ENCODE assay signal across 9 cellular contexts in the genomic region with DNA sequence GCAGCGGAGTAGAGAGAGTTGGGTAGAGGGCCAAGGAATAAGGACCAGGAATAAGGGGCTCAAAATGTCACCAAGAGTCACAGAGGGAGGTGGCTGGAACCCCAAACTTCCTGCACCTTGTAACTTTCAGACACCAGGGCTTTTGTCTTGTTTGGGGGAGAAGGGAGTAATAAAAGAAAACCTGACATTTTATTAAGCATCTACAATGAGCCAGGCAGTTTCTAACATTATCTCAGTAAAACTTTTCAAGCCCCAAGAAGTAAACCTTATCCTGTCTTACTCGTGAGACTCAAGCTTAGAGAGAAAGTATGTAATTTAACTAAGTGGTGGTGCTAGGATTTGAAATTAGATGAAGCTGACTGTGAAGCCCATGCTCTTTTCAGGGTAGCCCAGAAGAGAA. TPM values are rescaled to one million over a fixed set of nuclear protein-coding genes. Genes with fewer than 3 reads are reported as not detected.
DNase-seq lines count a peak whose midpoint lies in the region; ATAC-seq and TF ChIP-seq lines count a peak whose summit lies in the region.
"Had no signal": no experiment of that assay in that cellular context is flagged by ENCODE, and none has a peak within 500 bp of the region (broad histone marks: within the 10 kb centered on the region; RNA-seq: fewer than 3 reads in every experiment).

No MANE protein-coding gene starts in this region.

- peaks cover 56% of the 10 kb centered on the region for H3K4me1 Mint-ChIP-seq in CD4-positive, alpha-beta T cell (ENCODE audit: low read depth)
- H3K4me1 Mint-ChIP-seq in neural progenitor cell = peaks cover 35% of the 10 kb centered on the region

- CTCF ChIA-PET in CD4-positive, alpha-beta T cell (lab: Charles Lee) = interaction anchor here (1.4 kb wide), 1 partner anchor 27 kb away, joined by 4 read pairs; no protein-coding TSS in a partner anchor
- CTCF ChIA-PET in OCI-LY7 (lab: Charles Lee; ENCODE audit: unreplicated experiment) = interaction anchor here (0.5 kb wide), 1 partner anchor 73 kb away, joined by 5 read pairs; no protein-coding TSS in a partner anchor

- H3K36me3 Mint-ChIP-seq in CD4-positive, alpha-beta T cell (ENCODE audit: low read depth) = peaks cover 56% of the 10 kb centered on the region
- peaks cover 17% of the 10 kb centered on the region for H3K36me3 Mint-ChIP-seq in neural progenitor cell

- 0 out of 2 replicates have a peak, but pooled peaks cover 4% of the 10 kb centered on the region for H4K20me1 ChIP-seq in OCI-LY7 (ENCODE audit: insufficient read depth, low read length)
- H4K20me1 ChIP-seq in neural progenitor cell (ENCODE audit: low read depth) = peaks cover 18% of the 10 kb centered on the region

- no peak for ATAC-seq in CD4-positive, alpha-beta T cell (ENCODE audit: poor library complexity)
- ATAC-seq in esophagus mucosa = no peak
- no peak for ATAC-seq in GM21423 (IDR thresholded peaks at IDR 0.05; ENCODE audit: unreplicated experiment)
- no peak for ATAC-seq in GM19463 (IDR thresholded peaks at IDR 0.05; ENCODE audit: unreplicated experiment)

- peaks cover 36% of the 10 kb centered on the region for H3F3A ChIP-seq in neural progenitor cell (ENCODE audit: low read depth)

- no peak overlapping the region for H3K9ac ChIP-seq in endocrine pancreas (ENCODE audit: control insufficient read depth, insufficient read depth, low read length)
- H3K9ac ChIP-seq in neural progenitor cell = no peak overlapping the region

- peaks cover 22% of the 10 kb centered on the region; the same call in 1 of the 2 replicates for H3K79me2 ChIP-seq in OCI-LY7 (ENCODE audit: insufficient read depth, low read depth, low read length)
- H3K79me2 ChIP-seq in neural progenitor cell (ENCODE audit: low read depth) = peaks cover 35% of the 10 kb centered on the region

- H3K9me3 ChIP-seq in CD4-positive, alpha-beta T cell (ENCODE audit: control insufficient read depth, low read length) = no peaks in the 10 kb centered on the region
- H3K9me3 ChIP-seq in OCI-LY7 (ENCODE audit: low read length) = no peaks in the 10 kb centered on the region
- no peaks in the 10 kb centered on the region for H3K9me3 ChIP-seq in endocrine pancreas (ENCODE audit: control insufficient read depth, low read length)
- no peaks in the 10 kb centered on the region for H3K9me3 ChIP-seq in neural progenitor cell (ENCODE audit: low read depth)

- no peaks in the 10 kb centered on the region for H3K9me2 ChIP-seq in OCI-LY7 (ENCODE audit: insufficient read depth, low read length)

- DNase-seq in CD4-positive, alpha-beta T cell = no peak
- DNase-seq in OCI-LY7 (ENCODE audit: low spot score) (no peak), neural progenitor cell (ENCODE audit: low spot score) (no peak), superior temporal gyrus (ENCODE audit: extremely low spot score) (no peak)
- DNase-seq: activated CD8-positive, alpha-beta memory T cell treated with anti-CD3 and anti-CD28 coated beads, Interleukin-2, amount 50 U/mL, for 4 hours had no signal

- H3K27ac Mint-ChIP-seq in CD4-positive, alpha-beta T cell = peak overlapping the region; percentile 85
- no peak overlapping the region for H3K27ac Mint-ChIP-seq in neural progenitor cell

- no peak overlapping the region for H3K27ac ChIP-seq in CD4-positive, alpha-beta T cell (ENCODE audit: low read depth, low read length)
- H3K27ac ChIP-seq in OCI-LY7 (ENCODE audit: low read depth, low read length, poor library complexity, severe bottlenecking) = peak overlapping the region; percentile 5
- no peak overlapping the region for H3K27ac ChIP-seq in neural progenitor cell

- H2AFZ ChIP-seq in OCI-LY7 (ENCODE audit: low read length) (no peak overlapping the region), neural progenitor cell (replicated peaks) (no peak overlapping the region)

- no peak for TF ChIP-seq CTCF in CD4-positive, alpha-beta T cell (IDR thresholded peaks at IDR 0.05)
- TF ChIP-seq CTCF in OCI-LY7 (conservative IDR thresholded peaks at IDR 0.05; ENCODE audit: low read length) (no peak), neural progenitor cell (IDR thresholded peaks at IDR 0.05) (no peak)

- H3K36me3 ChIP-seq in OCI-LY7 (ENCODE audit: insufficient read depth, low read length) (peaks cover 26% of the 10 kb centered on the region), endocrine pancreas (ENCODE audit: control insufficient read depth, insufficient read depth, low read length) (no peaks in the 10 kb centered on the region), neural progenitor cell (peaks cover 10% of the 10 kb centered on the region)

- no TSS peak for BruUV-seq in OCI-LY7 (replicated peaks; lab: Mats Ljungman, UMichigan)

- peak overlapping the region; percentile 90 for H3K4me3 Mint-ChIP-seq in CD4-positive, alpha-beta T cell
- peak overlapping the region; percentile 83 for H3K4me3 Mint-ChIP-seq in neural progenitor cell

- intact Hi-C loops in CD4-positive, alpha-beta T cell (cut with DNase I, micrococcal nuclease) = loop anchor here (5.0 to 10.0 kb wide), 11 partner anchors 177 to 1880 kb away; a partner anchor contains a TSS
- intact Hi-C loops in OCI-LY7 (cut with micrococcal nuclease; ENCODE audit: unreplicated experiment) = loop anchor here (5.0 to 10.0 kb wide), 2 partner anchors 173 to 180 kb away; a partner anchor contains a TSS

- peak overlapping the region; percentile 91 for H3K4me2 ChIP-seq in OCI-LY7 (ENCODE audit: low read length)
- peak overlapping the region; percentile 95 for H3K4me2 ChIP-seq in neural progenitor cell

- H3K27me3 Mint-ChIP-seq in CD4-positive, alpha-beta T cell = no peaks in the 10 kb centered on the region
- peaks cover 13% of the 10 kb centered on the region for H3K27me3 Mint-ChIP-seq in neural progenitor cell (ENCODE audit: insufficient read depth, low read depth)

- no peaks in the 10 kb centered on the region for H3K9me3 Mint-ChIP-seq in CD4-positive, alpha-beta T cell
- no peaks in the 10 kb centered on the region for H3K9me3 Mint-ChIP-seq in neural progenitor cell

- H3K4me1 ChIP-seq in OCI-LY7 (ENCODE audit: insufficient read depth, low read length, poor library complexity, severe bottlenecking) = peaks cover 54% of the 10 kb centered on the region
- H3K4me1 ChIP-seq in endocrine pancreas (ENCODE audit: control insufficient read depth, insufficient read depth, low read length) = peaks cover 4% of the 10 kb centered on the region
- H3K4me1 ChIP-seq in neural progenitor cell = peaks cover 21% of the 10 kb centered on the region

- H3K4me3 ChIP-seq in OCI-LY7 (ENCODE audit: low read depth, low read length, poor library complexity, severe bottlenecking) (peak overlapping the region; percentile 90), endocrine pancreas (ENCODE audit: control insufficient read depth, insufficient read depth, low read length) (peak overlapping the region; percentile 7), neural progenitor cell (peak overlapping the region; percentile 96)

- no peaks in the 10 kb centered on the region for H3K27me3 ChIP-seq in CD4-positive, alpha-beta T cell (ENCODE audit: control insufficient read depth, insufficient read depth, low read length)
- H3K27me3 ChIP-seq in endocrine pancreas (ENCODE audit: control insufficient read depth, insufficient read depth, low read length) (no peaks in the 10 kb centered on the region), neural progenitor cell (no peaks in the 10 kb centered on the region)

- POLR2A ChIA-PET in CD4-positive, alpha-beta T cell (lab: Charles Lee) = interaction anchor here (0.5 to 2.9 kb wide), 9 partner anchors 10 to 668 kb away, joined by 3 to 8 read pairs (median 4); a partner anchor contains a TSS
- POLR2A ChIA-PET in OCI-LY7 (lab: Charles Lee) = interaction anchor here (0.6 to 1.7 kb wide), 6 partner anchors 10 to 432 kb away, joined by 3 to 10 read pairs (median 4); no protein-coding TSS in a partner anchor

RNA-seq across cellular contexts. Expression of a gene that starts 0.8 kb away (rescaled TPM):
- total RNA-seq in CD4-positive, alpha-beta T cell = 10 to 100 TPM; 28.8 to 30.0 TPM
- 37.0 and 37.8 TPM in 2 replicates for total RNA-seq in OCI-LY7 (2014; rRNA removed; shearing (Covaris generic))
- total RNA-seq in OCI-LY7 (2022) (51.0 and 61.1 TPM in 2 replicates), neural progenitor cell (ENCODE audit: low replicate concordance) (34.0 and 39.8 TPM in 2 replicates), esophagus mucosa (32.3 TPM)

RNA-seq across cellular contexts. Expression of a gene that starts 27.1 kb away (rescaled TPM):
- total RNA-seq in CD4-positive, alpha-beta T cell = 1 to 10 TPM; 1.6 to 1.7 TPM
- total RNA-seq in OCI-LY7 (2014; rRNA removed; shearing (Covaris generic)) = 0.22 TPM in 1 of 2 replicates, not detected in the other
- total RNA-seq in OCI-LY7 (2022) (not detected in 2 replicates), neural progenitor cell (ENCODE audit: low replicate concordance) (0.03 TPM in 1 of 2 replicates, not detected in the other), esophagus mucosa (not detected)

Comparison
In these comparisons a context has a peak if more than half of its experiments do, and no peak if none do; other contexts are left out.
1. H3K4me3 ChIP-seq: peak in every context shown above with its lines; median percentile 96 in neural progenitor cell; 90 in OCI-LY7; 7 in endocrine pancreas.